1 cellular context compared by ENCODE assay signal in genomic region chr6:118652051-118652699, GRCh38.
TF ChIP-seq lines count a peak whose summit lies in the region.

No MANE protein-coding gene starts in this region.

TF ChIP-seq in GM12878, 131 proteins besides CTCF, POLR2A, EP300 and RAD21 (continued from another document):
- TF ChIP-seq RELB (IDR thresholded peaks at IDR 0.05; ENCODE audit: low read depth) (no peak), ZNF622 (IDR thresholded peaks at IDR 0.05) (no peak), USF2 (IDR thresholded peaks at IDR 0.05; ENCODE audit: borderline replicate concordance, low read depth, low read length) (no peak)
